ENCODE assay signal across 10 cellular contexts in the genomic region with DNA sequence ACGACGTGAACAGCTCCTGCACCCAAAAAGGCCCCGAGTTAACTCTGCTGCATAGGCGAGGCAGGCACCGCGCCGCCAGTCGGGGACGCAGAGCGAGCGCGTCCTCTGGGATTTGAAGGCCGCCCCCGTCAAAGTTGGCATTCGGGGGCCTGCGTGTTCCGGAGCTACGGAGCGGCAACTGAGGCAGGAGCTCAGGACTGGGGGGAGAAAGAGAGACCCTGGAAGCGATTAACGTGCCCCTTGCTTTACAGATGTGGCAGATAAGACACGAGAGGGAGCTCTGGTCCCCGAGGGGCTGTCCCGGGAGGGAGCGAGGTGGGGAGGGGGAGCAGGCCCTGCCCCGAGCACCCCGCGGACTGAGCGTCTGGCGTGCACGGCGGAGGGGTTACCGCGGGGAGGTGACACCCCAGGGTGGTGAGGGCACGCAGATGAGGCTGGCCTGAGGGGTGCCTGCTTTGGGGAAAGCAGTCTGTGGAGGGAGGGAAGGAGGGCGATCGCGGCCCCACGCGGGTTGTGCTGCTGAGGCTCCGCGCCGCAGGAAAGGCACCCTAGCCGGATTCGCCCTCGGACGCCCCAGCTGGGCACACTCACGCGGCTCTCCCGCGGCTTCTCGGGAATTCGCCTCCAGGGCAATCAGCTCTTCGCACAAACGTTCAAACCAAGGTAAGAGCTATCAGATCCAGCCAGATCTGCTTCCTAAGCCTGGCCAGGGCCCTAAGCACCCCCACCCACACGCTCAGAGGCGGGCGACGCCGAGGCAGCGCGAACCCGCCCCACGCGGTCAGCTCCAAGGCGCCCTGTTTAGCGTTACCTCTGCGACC. TPM values are rescaled to one million over a fixed set of nuclear protein-coding genes. Genes with fewer than 3 reads are reported as not detected.
A peak's percentile ranks its signal among the peaks of the same experiment; 100 is the strongest.
DNase-seq lines count a peak whose midpoint lies in the region; ATAC-seq and TF ChIP-seq lines count a peak whose summit lies in the region.
"Had no signal": no experiment of that assay in that cellular context is flagged by ENCODE, and none has a peak within 500 bp of the region (broad histone marks: within the 10 kb centered on the region; RNA-seq: fewer than 3 reads in every experiment).

No MANE protein-coding gene starts in this region.

- H3K4me3 ChIP-seq in AG04449 (ENCODE audit: low read depth, low read length) (peak overlapping the region; percentile 20), H7 (ENCODE audit: insufficient read depth, low read depth, low read length) (peak overlapping the region; percentile 54), ectodermal cell (ENCODE audit: insufficient read depth, low read depth, low read length) (peak overlapping the region; percentile 26)
- H3K4me3 ChIP-seq: MG63, SK-N-MC had no signal

- H3K27me3 ChIP-seq in H7 (ENCODE audit: control insufficient read depth, insufficient read depth, low read length) (peaks cover 51% of the 10 kb centered on the region), ectodermal cell (ENCODE audit: control insufficient read depth, insufficient read depth, low read length, poor library complexity, severe bottlenecking) (peaks cover 52% of the 10 kb centered on the region), foreskin keratinocyte (peaks cover 51% of the 10 kb centered on the region)
- H3K27me3 ChIP-seq: MG63 had no signal

- TF ChIP-seq CTCF in AG04449 (IDR thresholded peaks at IDR 0.05; ENCODE audit: insufficient read depth, low read length, missing control alignments): no peak
- TF ChIP-seq CTCF in nephron progenitor cell (IDR thresholded peaks at IDR 0.05): no peak
- no peak for TF ChIP-seq CTCF in foreskin keratinocyte (conservative IDR thresholded peaks at IDR 0.05)

- H3K9me3 Mint-ChIP-seq in nephron progenitor cell: no peaks in the 10 kb centered on the region

- no peak overlapping the region for H3K27ac Mint-ChIP-seq in nephron progenitor cell

- CTCF ChIA-PET in AG04449 (lab: Yijun Ruan, JAX): interaction anchor here (1.1 to 1.2 kb wide), 3 partner anchors 10 to 180 kb away, joined by 3 read pairs; no protein-coding TSS in a partner anchor

- no peak for DNase-seq in AG04449 (ENCODE audit: low read depth, low spot score)
- peak; percentile 74 for DNase-seq in H7
- peak; percentile 45 for DNase-seq in nephron progenitor cell
- DNase-seq in NCI-H2171 treated with DMSO at 0.1 percent for 48 hours (lab: John Stamatoyannopoulos, UW): no peak
- DNase-seq in AG08396 (ENCODE audit: low spot score): no peak
- DNase-seq in foreskin keratinocyte: no peak
- DNase-seq: MG63 had no signal

- POLR2A ChIA-PET in AG04449 (lab: Yijun Ruan, JAX): no interaction called here

- ATAC-seq in HG03139 (IDR thresholded peaks at IDR 0.05; ENCODE audit: unreplicated experiment) (no peak), foreskin keratinocyte (no peak)

- no peaks in the 10 kb centered on the region for H3K36me3 Mint-ChIP-seq in nephron progenitor cell (ENCODE audit: low read depth)

- peaks cover 86% of the 10 kb centered on the region for H3K27me3 Mint-ChIP-seq in nephron progenitor cell (ENCODE audit: low read depth, poor library complexity)

- WGBS in ectodermal cell, 2 experiments: 14 to 15% methylated on average over 68 of the region's 68 CpGs

- peaks cover 34% of the 10 kb centered on the region for H3K4me1 Mint-ChIP-seq in nephron progenitor cell

- H3K4me1 ChIP-seq in ectodermal cell (ENCODE audit: control insufficient read depth, insufficient read depth, low read length): peaks cover 20% of the 10 kb centered on the region
- H3K4me1 ChIP-seq in foreskin keratinocyte: peaks cover 7% of the 10 kb centered on the region

- peak overlapping the region; percentile 82 for H3K4me3 Mint-ChIP-seq in nephron progenitor cell

- no peaks in the 10 kb centered on the region for H3K36me3 ChIP-seq in H7 (replicated peaks; ENCODE audit: control insufficient read depth, insufficient read depth, low read length)
- no peaks in the 10 kb centered on the region for H3K36me3 ChIP-seq in ectodermal cell (ENCODE audit: control insufficient read depth, insufficient read depth, low read length)
- H3K36me3 ChIP-seq: MG63 had no signal

- H3K27ac ChIP-seq in ectodermal cell (ENCODE audit: insufficient read depth, low read depth, low read length, poor library complexity, severe bottlenecking): no peak overlapping the region
- H3K27ac ChIP-seq in foreskin keratinocyte: no peak overlapping the region
- H3K27ac ChIP-seq: SK-N-MC had no signal

- H3K9me3 ChIP-seq in ectodermal cell (ENCODE audit: control insufficient read depth, low read length): no peaks in the 10 kb centered on the region
- H3K9me3 ChIP-seq: MG63 had no signal

RNA-seq across cellular contexts. Expression of a gene that starts 26.5 kb away (rescaled TPM):
- total RNA-seq in H7 (2014; rRNA removed; shearing (Covaris generic)): 0.67 and 1.8 TPM in 2 replicates
- 63.9 TPM for polyA plus RNA-seq in ectodermal cell (2013, experiment 1 of 4)
- 56.1 TPM for polyA plus RNA-seq in ectodermal cell (2013, experiment 2 of 4)
- polyA plus RNA-seq in ectodermal cell (2013, experiment 3 of 4): 24.2 TPM
- 24.8 TPM for polyA plus RNA-seq in ectodermal cell (2013, experiment 4 of 4)
- not detected in 2 replicates for total RNA-seq in foreskin keratinocyte
- not detected in 2 replicates for polyA plus RNA-seq in foreskin keratinocyte

Comparison
In these comparisons a context has a peak if more than half of its experiments do, and no peak if none do; other contexts are left out.
1. DNase-seq: peak in H7 (single experiment) and nephron progenitor cell (single experiment); none in AG04449 (single experiment), NCI-H2171 treated with DMSO at 0.1 percent for 48 hours (single experiment), AG08396 (single experiment) and foreskin keratinocyte (0 of 2).
2. Peak in every context shown above with its lines, with median percentiles within 50 percentile points of each other: H3K4me3 ChIP-seq.